ENCODE assay signal across 9 cellular contexts in the genomic region with DNA sequence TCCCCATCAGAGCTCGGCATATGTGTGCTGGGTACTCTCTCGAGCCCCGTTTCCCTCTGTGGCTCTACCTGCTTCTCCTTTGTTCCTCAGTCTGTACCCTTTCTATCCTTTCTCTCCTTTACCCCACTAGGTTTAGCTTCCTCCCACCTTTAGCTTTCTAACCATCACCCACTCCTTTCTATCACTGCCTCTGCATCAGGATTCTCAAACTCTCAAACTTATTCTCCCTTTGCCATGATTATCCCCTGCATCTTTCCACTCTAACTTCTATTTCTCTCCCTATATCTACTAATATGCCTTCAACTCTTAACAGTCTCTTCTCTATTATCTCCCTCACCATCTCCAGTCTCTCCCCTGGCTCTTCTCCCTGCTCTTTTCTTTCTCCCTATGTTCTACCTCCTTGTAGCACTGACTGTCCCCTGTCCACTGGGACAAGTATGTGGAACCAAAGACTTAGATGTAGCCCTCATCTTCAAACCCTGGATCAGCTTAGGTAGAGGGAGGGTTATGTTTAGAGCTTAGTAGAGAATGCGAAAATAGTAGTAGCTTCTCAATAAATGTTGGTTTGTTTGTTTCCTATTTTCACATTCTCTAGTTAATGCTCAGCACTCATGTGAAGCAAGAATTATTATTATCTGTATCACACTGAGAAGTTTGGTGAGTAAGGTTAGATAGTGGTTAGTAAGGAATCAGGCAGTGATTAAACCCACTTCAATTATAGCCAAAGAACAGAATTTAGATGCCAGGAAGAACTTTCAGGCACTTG. TPM values are rescaled to one million over a fixed set of nuclear protein-coding genes. Genes with fewer than 3 reads are reported as not detected.
DNase-seq lines count a peak whose midpoint lies in the region; ATAC-seq and FAIRE-seq lines count a peak whose summit lies in the region.
"Had no signal": no experiment of that assay in that cellular context is flagged by ENCODE, and none has a peak within 500 bp of the region (broad histone marks: within the 10 kb centered on the region; RNA-seq: fewer than 3 reads in every experiment).

No MANE protein-coding gene starts in this region.

- no peak overlapping the region for H2AK5ac ChIP-seq in trophoblast cell (ENCODE audit: low read length)

- H4K91ac ChIP-seq in trophoblast cell (ENCODE audit: low read depth, low read length), result no peak overlapping the region

- no peak for FAIRE-seq in frontal cortex (lab: Jason Lieb, UNC)
- FAIRE-seq: A549, keratinocyte had no signal

- no peak overlapping the region for H4K12ac ChIP-seq in trophoblast cell (ENCODE audit: low read depth, low read length)

- no peak overlapping the region for H2BK5ac ChIP-seq in trophoblast cell (ENCODE audit: low read depth, low read length, poor library complexity)

- H2BK120ac ChIP-seq in trophoblast cell (ENCODE audit: insufficient read depth, low read length, poor library complexity), result no peak overlapping the region

- no peak overlapping the region for H3K4ac ChIP-seq in trophoblast cell (ENCODE audit: low read depth, low read length)

- H3K27ac ChIP-seq in trophoblast cell (ENCODE audit: low read depth, low read length), result peak overlapping the region; percentile 22
- H3K27ac ChIP-seq: A549 had no signal

- WGBS in trophoblast cell (ENCODE audit: extremely low coverage, insufficient coverage, insufficient read length), result no CpG with 5 or more reads among the region's 4 CpGs

- H4K8ac ChIP-seq in trophoblast cell (ENCODE audit: low read depth, low read length), result no peak overlapping the region

- no peak overlapping the region for H2AFZ ChIP-seq in trophoblast cell (ENCODE audit: insufficient read depth, low read length, poor library complexity)

- H3K9ac ChIP-seq in trophoblast cell (ENCODE audit: low read length), result no peak overlapping the region

- H3K23ac ChIP-seq in trophoblast cell (ENCODE audit: low read length), result no peak overlapping the region

- no peak for ATAC-seq in GM21423 (IDR thresholded peaks at IDR 0.05; ENCODE audit: unreplicated experiment)
- ATAC-seq: A549 had no signal

- peak; percentile 67 for DNase-seq in NCI-H82 treated with DMSO at 0.1 percent for 48 hours (lab: John Stamatoyannopoulos, UW; ENCODE audit: unreplicated experiment)
- no peak for DNase-seq in NCI-H82 (lab: John Stamatoyannopoulos, UW)
- DNase-seq in astrocyte of the hippocampus (ENCODE audit: low read depth, low spot score), result peak; percentile 23
- DNase-seq in trophoblast cell, result no peak
- no peak for DNase-seq in frontal cortex (ENCODE audit: low spot score in 2 of 2)
- DNase-seq: stimulated activated CD4-positive, alpha-beta T cell treated with anti-CD3 and anti-CD28 coated beads, Interleukin-2, amount 100 ng/mL, for 48 hours had no signal

- H3K18ac ChIP-seq in trophoblast cell (ENCODE audit: low read length), result no peak overlapping the region

- H3K9me3 ChIP-seq in trophoblast cell (ENCODE audit: insufficient read depth, low read depth, low read length), result no peaks in the 10 kb centered on the region
- H3K9me3 ChIP-seq: A549 had no signal

- no peak overlapping the region for H3K4me3 ChIP-seq in trophoblast cell (ENCODE audit: low read depth, low read length)
- H3K4me3 ChIP-seq: A549 had no signal

- no peak overlapping the region for H3K14ac ChIP-seq in trophoblast cell (ENCODE audit: low read length)

- peaks cover 9% of the 10 kb centered on the region for H3K79me2 ChIP-seq in trophoblast cell (ENCODE audit: control insufficient read depth, insufficient read depth, low read length, poor library complexity)

- H3K4me2 ChIP-seq in trophoblast cell (ENCODE audit: low read length), result peak overlapping the region; percentile 55
- H3K4me2 ChIP-seq: A549 had no signal

- H3K27me3 ChIP-seq in trophoblast cell (ENCODE audit: insufficient read depth, low read length), result no peaks in the 10 kb centered on the region

- peaks cover 18 to 27% of the 10 kb centered on the region in 2 experiments for H3K4me1 ChIP-seq in trophoblast cell (ENCODE audit: control insufficient read depth in 1 of 2, insufficient read depth in 2 of 2, low read length in 2 of 2)

- peaks cover 7 to 21% of the 10 kb centered on the region in 2 experiments for H3K36me3 ChIP-seq in trophoblast cell (ENCODE audit: control insufficient read depth in 1 of 2, insufficient read depth in 2 of 2, low read length in 2 of 2)

- H2BK12ac ChIP-seq in trophoblast cell (ENCODE audit: low read length), result no peak overlapping the region

- H3K79me1 ChIP-seq in trophoblast cell (ENCODE audit: low read length), result peaks cover 14% of the 10 kb centered on the region

RNA-seq across cellular contexts. Expression of gene GDF11, which starts 3.4 kb away (rescaled TPM):
- polyA plus RNA-seq in trophoblast cell (2013), result 8.6 and 9.5 TPM in 2 replicates
- total RNA-seq in frontal cortex, result 6.1 TPM

RNA-seq across cellular contexts. Expression of gene CD63, which starts 17.5 kb away (rescaled TPM):
- polyA plus RNA-seq in trophoblast cell (2013), result 2,489 and 2,535 TPM in 2 replicates
- 227 TPM for total RNA-seq in frontal cortex

RNA-seq across cellular contexts. Expression of gene RDH5, which starts 26.1 kb away (rescaled TPM):
- 0.81 and 1.4 TPM in 2 replicates for polyA plus RNA-seq in trophoblast cell (2013)
- 4.5 TPM for total RNA-seq in frontal cortex

RNA-seq across cellular contexts. Expression of gene BLOC1S1, which starts 30.5 kb away (rescaled TPM):
- 47.3 and 48.7 TPM in 2 replicates for polyA plus RNA-seq in trophoblast cell (2013)
- total RNA-seq in frontal cortex, result 21.2 TPM

RNA-seq across cellular contexts. Expression of gene ITGA7, which starts 38.6 kb away (rescaled TPM):
- 0.92 and 1.1 TPM in 2 replicates for polyA plus RNA-seq in trophoblast cell (2013)
- total RNA-seq in frontal cortex, result 3.7 TPM

Comparison
In these comparisons a context has a peak if more than half of its experiments do, and no peak if none do; other contexts are left out.
1. DNase-seq: peak in NCI-H82 treated with DMSO at 0.1 percent for 48 hours (single experiment) and astrocyte of the hippocampus (single experiment); none in NCI-H82 (single experiment), trophoblast cell (0 of 2) and frontal cortex (0 of 2).